In the genomic region with DNA sequence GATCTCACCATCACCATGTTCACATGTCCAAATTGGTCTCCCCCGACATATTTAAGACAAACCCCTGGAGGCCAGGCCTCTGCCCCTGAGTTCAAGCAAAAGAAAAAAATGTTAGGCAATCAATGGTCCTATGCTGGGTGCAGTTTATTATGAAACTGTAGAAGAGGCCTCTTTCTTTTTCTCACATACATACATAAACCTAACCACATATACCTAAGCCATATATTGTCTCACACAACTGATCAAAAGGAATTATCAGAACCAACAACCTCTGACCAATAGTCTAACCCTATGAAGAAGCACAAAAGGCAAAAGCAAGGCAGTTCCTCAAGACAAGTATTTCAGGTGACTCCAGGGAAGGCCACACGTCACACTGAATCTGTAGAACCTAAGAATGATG, we compare ENCODE assay signal across 26 cellular contexts.
"Had no signal": no experiment of that assay in that cellular context is flagged by ENCODE, and none has a peak within 500 bp of the region (broad histone marks: within the 10 kb centered on the region; RNA-seq: fewer than 3 reads in every experiment).

No MANE protein-coding gene starts in this region.

- FAIRE-seq: astrocyte, RCC 7860 had no signal

- H3K4me1 Mint-ChIP-seq: WTC11 had no signal

- ATAC-seq: WTC11 had no signal

- DNase-seq: activated CD4-positive, alpha-beta T cell treated with anti-CD3 and anti-CD28 coated beads for 48 hours; activated CD4-positive, alpha-beta T cell treated with anti-CD3 and anti-CD28 coated beads, Interleukin-2, amount 50 U/mL, for 4 hours; activated CD4-positive, CD25-positive, alpha-beta regulatory T cell treated with anti-CD3 and anti-CD28 coated beads, Interleukin-2, amount 50 U/mL, for 72 hours; activated CD8-positive, alpha-beta memory T cell treated with anti-CD3 and anti-CD28 coated beads for 24 hours; activated effector memory CD4-positive, alpha-beta T cell treated with Interleukin-2 at 50 U/mL for 16 hours; activated naive CD4-positive, alpha-beta T cell; activated T-cell treated with anti-CD3 and anti-CD28 coated beads, Interleukin-2, amount 50 U/mL, for 48 hours; amygdala; brain microvascular endothelial cell; KG1; NCI-H1048; NCI-H1417; NCI-H1930; NCI-H2171; NCI-H2227 treated with DMSO at 0.1 percent for 48 hours; NCI-H526 treated with DMSO at 0.1 percent for 48 hours; NCI-H82; OCI-M1; SHP77; T-helper 9 cell had no signal

- H3K9me3 Mint-ChIP-seq: activated naive CD4-positive, alpha-beta T cell treated with anti-CD3 and anti-CD28 coated beads, Interleukin-2, amount 50 U/mL, for 24 hours; T-helper 1 cell treated with Interleukin-12 subunit alpha and Interleukin-12 subunit beta and Interleukin-4 antibody, amounts not matched to agents 30 μg/mL and 1 μg/mL, for 36 hours; WTC11 had no signal

- H3K27me3 ChIP-seq: brain microvascular endothelial cell, cardiac muscle cell had no signal

- H3K27me3 Mint-ChIP-seq: activated naive CD4-positive, alpha-beta T cell treated with anti-CD3 and anti-CD28 coated beads, Interleukin-2, amount 50 U/mL, for 24 hours had no signal

- H3K27ac ChIP-seq: brain microvascular endothelial cell, cardiac muscle cell had no signal

- H3K4me3 Mint-ChIP-seq: activated naive CD4-positive, alpha-beta T cell treated with anti-CD3 and anti-CD28 coated beads, Interleukin-2, amount 50 U/mL, for 24 hours; T-helper 1 cell treated with Interleukin-12 subunit alpha and Interleukin-12 subunit beta and Interleukin-4 antibody, amounts not matched to agents 30 μg/mL and 1 μg/mL, for 36 hours; WTC11 had no signal

- H3K27ac Mint-ChIP-seq: activated naive CD4-positive, alpha-beta T cell treated with anti-CD3 and anti-CD28 coated beads, Interleukin-2, amount 50 U/mL, for 24 hours; T-helper 1 cell treated with Interleukin-12 subunit alpha and Interleukin-12 subunit beta and Interleukin-4 antibody, amounts not matched to agents 30 μg/mL and 1 μg/mL, for 36 hours; WTC11 had no signal

- H3K4me3 ChIP-seq: cardiac muscle cell had no signal

- H3K36me3 ChIP-seq: brain microvascular endothelial cell, cardiac muscle cell had no signal
